In the genomic region with DNA sequence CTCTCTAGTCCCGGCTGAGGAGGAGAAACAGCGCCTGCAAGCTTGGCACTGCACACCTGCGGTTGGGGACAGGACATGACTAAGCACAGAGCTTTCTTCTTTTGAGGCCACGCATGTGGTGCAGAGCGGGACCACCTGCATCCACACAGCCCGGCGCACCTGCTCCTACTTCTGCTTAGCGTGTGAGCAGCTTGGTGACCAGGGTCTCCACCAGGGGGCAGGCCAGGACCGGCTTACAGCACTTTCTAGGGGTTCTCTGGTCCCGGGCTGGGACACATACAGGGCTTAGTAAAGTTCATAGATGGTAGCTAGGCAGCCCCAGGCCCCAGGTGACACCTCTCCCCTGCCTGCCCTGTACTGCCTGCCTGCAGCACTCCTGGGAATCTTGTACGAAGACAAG, we compare ENCODE assay signal across 9 cellular contexts. TPM values are rescaled to one million over a fixed set of nuclear protein-coding genes. Genes with fewer than 3 reads are reported as not detected.
DNase-seq lines count a peak whose midpoint lies in the region; ATAC-seq and TF ChIP-seq lines count a peak whose summit lies in the region.
"Not testable (repeated sequence)": the region's sequence is repeated elsewhere in the genome, so short reads cannot be mapped to it uniquely, and the experiment has no call there.
"Had no signal": no experiment of that assay in that cellular context is flagged by ENCODE, and none has a peak within 500 bp of the region (broad histone marks: within the 10 kb centered on the region; RNA-seq: fewer than 3 reads in every experiment).

No MANE protein-coding gene starts in this region.

- H3K36me3 Mint-ChIP-seq in activated naive CD8-positive, alpha-beta T cell treated with anti-CD3 and anti-CD28 coated beads for 36 hours; natural killer cell: not testable (repeated sequence)

- not testable (repeated sequence) for H3K27ac ChIP-seq in WERI-Rb-1

- H3K9me3 ChIP-seq in HAP-1; WERI-Rb-1 (ENCODE audit: severe bottlenecking): not testable (repeated sequence)

- H3K36me3 ChIP-seq in BJ (ENCODE audit: control insufficient read depth, insufficient read depth, low read length); HAP-1 (replicated peaks); WERI-Rb-1: not testable (repeated sequence)

- H3K9me3 Mint-ChIP-seq in activated naive CD8-positive, alpha-beta T cell treated with anti-CD3 and anti-CD28 coated beads for 36 hours; natural killer cell: not testable (repeated sequence)

- not testable (repeated sequence) for H3K27ac Mint-ChIP-seq in activated naive CD8-positive, alpha-beta T cell treated with anti-CD3 and anti-CD28 coated beads for 36 hours; natural killer cell

- H3K4me3 ChIP-seq in BJ (ENCODE audit: low read depth, low read length); HAP-1; WERI-Rb-1 (ENCODE audit: low read depth, low read length): not testable (repeated sequence)

- DNase-seq in BJ (ENCODE audit: low read depth): not testable (repeated sequence)
- DNase-seq in HAP-1 (ENCODE audit: low spot score in 2 of 2) (peak; percentile 24 to 91), NCI-H345 (lab: John Stamatoyannopoulos, UW) (peak; percentile 3), WERI-Rb-1 (peak; percentile 90), head of caudate nucleus (peak; percentile 25 to 87 (median 70)), natural killer cell (peak; percentile 36)
- peak; percentile 73 for DNase-seq in activated naive CD8-positive, alpha-beta T cell treated with anti-CD3 and anti-CD28 coated beads for 36 hours
- DNase-seq in stimulated activated CD8-positive, alpha-beta memory T cell treated with anti-CD3 and anti-CD28 coated beads, Interleukin-15, amount 100 ng/mL, for 1 hour (ENCODE audit: low read depth): peak; percentile 30

- H3K4me1 Mint-ChIP-seq in activated naive CD8-positive, alpha-beta T cell treated with anti-CD3 and anti-CD28 coated beads for 36 hours; natural killer cell: not testable (repeated sequence)

- not testable (repeated sequence) for ATAC-seq in natural killer cell

- peak; percentile 45 for TF ChIP-seq CTCF in BJ (IDR thresholded peaks at IDR 0.05; ENCODE audit: insufficient read depth, low read depth, low read length)
- peak; percentile 69 for TF ChIP-seq CTCF in WERI-Rb-1 (IDR thresholded peaks at IDR 0.05; ENCODE audit: low read depth, low read length)
- TF ChIP-seq CTCF in natural killer cell (IDR thresholded peaks at IDR 0.05): not testable (repeated sequence)

- H3K27me3 Mint-ChIP-seq in activated naive CD8-positive, alpha-beta T cell treated with anti-CD3 and anti-CD28 coated beads for 36 hours: peaks cover 29% of the 10 kb centered on the region
- H3K27me3 Mint-ChIP-seq in natural killer cell (ENCODE audit: low read depth in 2 of 2): peaks cover 0 to 19% of the 10 kb centered on the region in 2 donors

- POLR2A ChIA-PET in BJ (lab: Charles Lee): not testable (repeated sequence)

- intact Hi-C loops in head of caudate nucleus (cut with DNase I); natural killer cell (cut with micrococcal nuclease): not testable (repeated sequence)

- H3K27me3 ChIP-seq in BJ (ENCODE audit: control insufficient read depth, insufficient read depth, low read length); HAP-1 (ENCODE audit: low read depth); WERI-Rb-1 (ENCODE audit: insufficient read depth, low read depth, severe bottlenecking): not testable (repeated sequence)

- not testable (repeated sequence) for H3K4me1 ChIP-seq in HAP-1

- CTCF ChIA-PET in BJ (lab: Yijun Ruan, JAX): interaction anchor here (1.2 to 1.6 kb wide), 2 partner anchors 37 to 159 kb away, joined by 3 read pairs; no protein-coding TSS in a partner anchor

- in situ Hi-C loops in HAP-1 (cut with MboI; ENCODE audit: low sequenced_read_pairs): not testable (repeated sequence)

- H3K4me3 Mint-ChIP-seq in activated naive CD8-positive, alpha-beta T cell treated with anti-CD3 and anti-CD28 coated beads for 36 hours; natural killer cell: not testable (repeated sequence)

RNA-seq across cellular contexts. Expression of gene DEFB131A, which starts 51.2 kb away (rescaled TPM):
- polyA plus RNA-seq in BJ (2011; rRNA removed): not detected in 2 replicates
- polyA minus RNA-seq in BJ (2011; rRNA and poly(A)+ RNA removed): not detected in 2 replicates
- not detected for total RNA-seq in activated naive CD8-positive, alpha-beta T cell treated with anti-CD3 and anti-CD28 coated beads for 36 hours
- not detected for total RNA-seq in natural killer cell
- total RNA-seq: pulmonary artery endothelial cell had no signal
